ENCODE assay signal across 27 cellular contexts in the genomic region with DNA sequence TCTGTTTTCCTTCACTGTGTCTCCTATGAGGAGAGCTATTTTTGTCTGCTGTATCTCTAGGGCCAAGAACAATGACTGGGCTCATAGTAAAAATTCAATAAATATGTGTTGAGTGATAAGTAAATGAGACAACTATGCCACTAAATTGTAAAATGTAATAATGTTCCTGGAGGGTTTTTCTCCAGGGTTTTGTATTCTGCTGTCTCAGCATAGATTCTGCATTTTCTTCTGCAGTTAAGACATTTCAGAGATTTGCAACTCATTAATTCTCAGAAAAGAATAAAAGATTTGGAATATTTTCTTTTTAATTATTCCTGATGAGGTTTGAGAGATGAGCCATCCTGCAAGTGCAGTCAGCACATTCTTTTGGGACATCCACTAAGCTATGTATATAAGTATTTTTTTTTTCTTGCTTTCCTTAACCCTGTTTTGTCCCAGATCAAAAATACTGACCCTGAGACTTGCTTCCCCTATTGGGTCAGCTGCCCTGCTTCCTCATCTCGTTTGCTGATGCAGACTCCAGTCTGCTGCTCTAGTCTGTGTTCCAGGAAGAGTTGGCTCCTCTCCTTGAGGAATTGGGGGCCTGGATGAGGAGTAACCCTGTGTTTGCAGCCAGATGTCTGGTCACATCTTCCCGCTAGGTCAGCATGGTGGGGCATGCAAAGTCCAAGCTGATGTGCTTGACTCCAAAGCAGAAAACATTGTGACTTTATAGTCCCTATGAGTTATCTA.
A peak's percentile ranks its signal among the peaks of the same experiment; 100 is the strongest.
DNase-seq lines count a peak whose midpoint lies in the region; ATAC-seq and TF ChIP-seq lines count a peak whose summit lies in the region.
"Had no signal": no experiment of that assay in that cellular context is flagged by ENCODE, and none has a peak within 500 bp of the region (broad histone marks: within the 10 kb centered on the region; RNA-seq: fewer than 3 reads in every experiment).

No MANE protein-coding gene starts in this region.

- H3K9me3 Mint-ChIP-seq in activated T-cell treated with anti-CD3 and anti-CD28 coated beads, Interleukin-2, amount 50 U/mL, for 24 hours: no peaks in the 10 kb centered on the region
- H3K9me3 Mint-ChIP-seq: activated B cell treated with CpG ODN at 0.5 μM for 24 hours; activated CD4-positive, alpha-beta T cell treated with anti-CD3 and anti-CD28 coated beads, Interleukin-2, amount 10 ng/mL, durations not matched to agents 7 days and 5 days; activated naive CD8-positive, alpha-beta T cell treated with anti-CD3 and anti-CD28 coated beads, Interleukin-2, amount 50 U/mL, for 24 hours had no signal

- H3K4me1 Mint-ChIP-seq in activated T-cell treated with anti-CD3 and anti-CD28 coated beads, Interleukin-2, amount 50 U/mL, for 24 hours (ENCODE audit: low read depth): no peaks in the 10 kb centered on the region
- H3K4me1 Mint-ChIP-seq: activated B cell treated with CpG ODN at 0.5 μM for 24 hours; activated CD4-positive, alpha-beta T cell treated with anti-CD3 and anti-CD28 coated beads, Interleukin-2, amount 10 ng/mL, durations not matched to agents 7 days and 5 days; activated naive CD8-positive, alpha-beta T cell treated with anti-CD3 and anti-CD28 coated beads, Interleukin-2, amount 50 U/mL, for 24 hours; stimulated activated naive CD8-positive, alpha-beta T cell treated with anti-CD3 and anti-CD28 coated beads, Interleukin-15, amount 100 ng/mL, for 72 hours had no signal

- H3K36me3 Mint-ChIP-seq in activated T-cell treated with anti-CD3 and anti-CD28 coated beads, Interleukin-2, amount 50 U/mL, for 24 hours (ENCODE audit: low read depth): no peaks in the 10 kb centered on the region

- H3K27ac ChIP-seq in adrenal gland: peak overlapping the region in 3 of 5 donors; percentile 14 to 56 (median 28)
- no peak overlapping the region for H3K27ac ChIP-seq in right cardiac atrium (ENCODE audit: low read length)
- H3K27ac ChIP-seq in vagina: no peak overlapping the region
- H3K27ac ChIP-seq: esophagus muscularis mucosa, SJCRH30, thyroid gland had no signal

- 38 to 62% (median 56%) methylated on average over 2 of the region's 2 CpGs for WGBS in adrenal gland, 4 donors
- WGBS in right cardiac atrium: 46% methylated on average over 2 of the region's 2 CpGs

- no peak for TF ChIP-seq CTCF in adrenal gland (IDR thresholded peaks at IDR 0.05)
- TF ChIP-seq CTCF in vagina (IDR thresholded peaks at IDR 0.05): no peak

- intact Hi-C loops in adrenal gland (cut with DNase I) (no loop called here), right cardiac atrium (cut with DNase I) (no loop called here), vagina (cut with DNase I) (no loop called here)

- H3K4me3 ChIP-seq in adrenal gland (no peak overlapping the region), right cardiac atrium (ENCODE audit: low read length) (no peak overlapping the region), vagina (no peak overlapping the region)
- H3K4me3 ChIP-seq: dorsolateral prefrontal cortex, esophagus muscularis mucosa, SJCRH30, thyroid gland had no signal

- no peak overlapping the region for H3K4me3 Mint-ChIP-seq in activated T-cell treated with anti-CD3 and anti-CD28 coated beads, Interleukin-2, amount 50 U/mL, for 24 hours
- H3K4me3 Mint-ChIP-seq: activated B cell treated with CpG ODN at 0.5 μM for 24 hours; activated CD4-positive, alpha-beta T cell treated with anti-CD3 and anti-CD28 coated beads, Interleukin-2, amount 10 ng/mL, durations not matched to agents 7 days and 5 days; activated naive CD8-positive, alpha-beta T cell treated with anti-CD3 and anti-CD28 coated beads, Interleukin-2, amount 50 U/mL, for 24 hours; nephron; stimulated activated naive CD8-positive, alpha-beta T cell treated with anti-CD3 and anti-CD28 coated beads, Interleukin-15, amount 100 ng/mL, for 72 hours had no signal

- TF ChIP-seq POLR2A in adrenal gland (IDR thresholded peaks at IDR 0.05): no peak
- no peak for TF ChIP-seq POLR2A in vagina (IDR thresholded peaks at IDR 0.05)

- H3K9me3 ChIP-seq in adrenal gland (replicated peaks in 1 of 3) (no peaks in the 10 kb centered on the region), right cardiac atrium (ENCODE audit: control insufficient read depth, low read length) (no peaks in the 10 kb centered on the region), vagina (no peaks in the 10 kb centered on the region)
- H3K9me3 ChIP-seq: esophagus muscularis mucosa, SJCRH30, thyroid gland had no signal

- H3K4me1 ChIP-seq in adrenal gland (replicated peaks in 1 of 2) (peaks cover 0 to 20% of the 10 kb centered on the region in 2 donors), right cardiac atrium (ENCODE audit: control insufficient read depth, insufficient read depth, low read length) (peaks cover 2% of the 10 kb centered on the region), vagina (no peaks in the 10 kb centered on the region)
- H3K4me1 ChIP-seq: SJCRH30, thyroid gland had no signal

- H3K36me3 ChIP-seq in adrenal gland (replicated peaks in 1 of 2) (no peaks in the 10 kb centered on the region), vagina (no peaks in the 10 kb centered on the region)
- H3K36me3 ChIP-seq: esophagus muscularis mucosa, SJCRH30, thyroid gland had no signal

- no peaks in the 10 kb centered on the region for H3K27me3 ChIP-seq in adrenal gland
- no peaks in the 10 kb centered on the region for H3K27me3 ChIP-seq in right cardiac atrium (ENCODE audit: control insufficient read depth, insufficient read depth)
- H3K27me3 ChIP-seq in vagina: no peaks in the 10 kb centered on the region
- H3K27me3 ChIP-seq: dorsolateral prefrontal cortex, esophagus muscularis mucosa, SJCRH30, thyroid gland had no signal

- ATAC-seq in right cardiac atrium (peak; percentile 43 to 74), GM21737 (IDR thresholded peaks at IDR 0.05; ENCODE audit: unreplicated experiment) (no peak)
- ATAC-seq: activated naive CD8-positive, alpha-beta T cell treated with anti-CD3 and anti-CD28 coated beads, Interleukin-2, amount 50 U/mL, for 24 hours; stimulated activated naive CD8-positive, alpha-beta T cell treated with anti-CD3 and anti-CD28 coated beads, Interleukin-15, amount 100 ng/mL, for 72 hours had no signal

- H3K27ac Mint-ChIP-seq in activated T-cell treated with anti-CD3 and anti-CD28 coated beads, Interleukin-2, amount 50 U/mL, for 24 hours: no peak overlapping the region
- H3K27ac Mint-ChIP-seq: activated B cell treated with CpG ODN at 0.5 μM for 24 hours; activated CD4-positive, alpha-beta T cell treated with anti-CD3 and anti-CD28 coated beads, Interleukin-2, amount 10 ng/mL, durations not matched to agents 7 days and 5 days; activated naive CD8-positive, alpha-beta T cell treated with anti-CD3 and anti-CD28 coated beads, Interleukin-2, amount 50 U/mL, for 24 hours; stimulated activated naive CD8-positive, alpha-beta T cell treated with anti-CD3 and anti-CD28 coated beads, Interleukin-15, amount 100 ng/mL, for 72 hours had no signal

- DNase-seq in Ammon's horn (ENCODE audit: low spot score): peak; percentile 33
- DNase-seq in adrenal gland: peak in 4 of 7 donors; percentile 34 to 65 (median 50)
- peak in 2 of 3 donors; percentile 12 to 47 for DNase-seq in right cardiac atrium
- DNase-seq in putamen (ENCODE audit: low spot score): peak; percentile 18
- DNase-seq in NCI-H1436 (lab: John Stamatoyannopoulos, UW): no peak
- no peak for DNase-seq in activated T-cell treated with anti-CD3 and anti-CD28 coated beads, Interleukin-2, amount 50 U/mL, for 24 hours
- DNase-seq in vagina (ENCODE audit: extremely low spot score in 2 of 2): no peak
- DNase-seq: activated B cell treated with CpG ODN at 0.5 μM for 24 hours; activated CD4-positive, alpha-beta T cell treated with anti-CD3 and anti-CD28 coated beads, Interleukin-2, amount 10 ng/mL, durations not matched to agents 7 days and 5 days; activated naive CD4-positive, alpha-beta T cell; activated naive CD8-positive, alpha-beta T cell treated with anti-CD3 and anti-CD28 coated beads, Interleukin-2, amount 50 U/mL, for 24 hours; activated T-cell treated with anti-CD3 and anti-CD28 coated beads, Interleukin-2, amount 50 U/mL, for 48 hours; cerebellar nuclear complex; foreskin melanocyte; HCEC 1CT; NCI-H1048; NCI-H1694; NCI-H446; NCI-H748 treated with DMSO at 0.1 percent for 48 hours; SJCRH30; stimulated activated CD8-positive, alpha-beta memory T cell treated with anti-CD3 and anti-CD28 coated beads, Interleukin-4, amount 100 ng/mL, for 48 hours; stimulated activated naive CD8-positive, alpha-beta T cell treated with anti-CD3 and anti-CD28 coated beads, Interleukin-15, amount 100 ng/mL, for 72 hours had no signal

- peaks cover 10% of the 10 kb centered on the region for H3K27me3 Mint-ChIP-seq in activated T-cell treated with anti-CD3 and anti-CD28 coated beads, Interleukin-2, amount 50 U/mL, for 24 hours

Comparison
In these comparisons a context has a peak if more than half of its experiments do, and no peak if none do; other contexts are left out.
1. DNase-seq: peak in Ammon's horn (single experiment), adrenal gland (4 of 7), right cardiac atrium (2 of 3) and putamen (single experiment); none in NCI-H1436 (single experiment), activated T-cell treated with anti-CD3 and anti-CD28 coated beads, Interleukin-2, amount 50 U/mL, for 24 hours (single experiment) and vagina (0 of 2).
2. H3K27ac ChIP-seq: peak in adrenal gland (3 of 5); none in right cardiac atrium (single experiment) and vagina (single experiment).